ENCODE assay signal across 1 cellular context in the genomic region with DNA sequence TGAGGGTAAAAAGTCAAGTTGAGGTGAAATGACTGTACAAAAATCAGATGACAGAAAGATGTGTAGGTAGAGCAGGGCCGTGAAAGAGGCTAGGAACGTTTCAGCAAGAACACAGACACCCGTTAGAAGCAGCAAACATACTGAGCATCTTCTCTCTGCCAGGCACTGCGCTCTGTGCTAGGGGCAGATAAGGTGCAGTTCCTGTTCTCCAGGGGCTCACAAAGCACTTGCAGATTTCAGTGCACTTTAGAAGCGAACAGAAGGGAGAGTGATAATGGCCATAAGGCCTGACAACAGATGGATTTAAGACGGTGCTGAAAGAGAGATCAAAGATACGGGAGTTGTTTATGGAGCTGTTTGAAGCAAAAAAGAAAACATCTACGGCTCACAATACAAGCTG.
A peak's percentile ranks its signal among the peaks of the same experiment; 100 is the strongest.
TF ChIP-seq lines count a peak whose summit lies in the region.

No MANE protein-coding gene starts in this region.

TF ChIP-seq in K562, 482 proteins besides CTCF, POLR2A, EP300 and RAD21 (continued from another document and continues in another):
- TF ChIP-seq HMBOX1 (IDR thresholded peaks at IDR 0.05) (no peak), MLX (CRISPR knock-in tag; conservative IDR thresholded peaks at IDR 0.05) (no peak), TAF7 (tag; IDR thresholded peaks at IDR 0.05) (no peak), SPI1 (IDR thresholded peaks at IDR 0.05; ENCODE audit: borderline replicate concordance, low read depth, low read length) (peak; percentile 76; the same call in 1 of the 2 replicates), KDM2B (CRISPR knock-in tag; IDR thresholded peaks at IDR 0.05) (no peak), KDM1A (IDR thresholded peaks at IDR 0.05) (peak in 1 of 2 experiments; percentile 50; a peak in 1 of 4 replicates), RUNX1 (IDR thresholded peaks at IDR 0.05; ENCODE audit: low read depth) (no peak), ZBTB9 (CRISPR knock-in tag; IDR thresholded peaks at IDR 0.05) (no peak), GATA2 (CRISPR knock-in tag; IDR thresholded peaks at IDR 0.05) (peak; percentile 45; the same call in 1 of the 2 replicates), SNRNP70 (optimal IDR thresholded peaks at IDR 0.05; ENCODE audit: low read depth, low read length) (no peak), ATF4 (CRISPR knock-in tag; IDR thresholded peaks at IDR 0.05) (0 out of 2 replicates have a peak, but pooled peaks have one; percentile 47), FOXM1 (IDR thresholded peaks at IDR 0.05; ENCODE audit: low read depth) (0 out of 2 replicates have a peak, but pooled peaks have one; percentile 18), FOXM1 (CRISPR knock-in tag; IDR thresholded peaks at IDR 0.05; ENCODE audit: low read depth) (no peak), STAT5B (CRISPR knock-in tag; IDR thresholded peaks at IDR 0.05) (no peak), ZC3H4 (CRISPR knock-in tag; IDR thresholded peaks at IDR 0.05; ENCODE audit: borderline replicate concordance) (no peak), HDAC6 (IDR thresholded peaks at IDR 0.05; ENCODE audit: low read depth, low read length) (no peak), KAT7 (CRISPR knock-in tag; IDR thresholded peaks at IDR 0.05; ENCODE audit: borderline replicate concordance) (no peak), TEAD4 (IDR thresholded peaks at IDR 0.05; ENCODE audit: low read length) (peak; percentile 89), TEAD4 (CRISPR knock-in tag; IDR thresholded peaks at IDR 0.05; ENCODE audit: borderline replicate concordance) (no peak), ZNF239 (CRISPR knock-in tag; IDR thresholded peaks at IDR 0.05) (peak; percentile 14; the same call in 1 of the 2 replicates), GATAD2A (IDR thresholded peaks at IDR 0.05) (no peak), RNF2 (IDR thresholded peaks at IDR 0.05) (no peak), CHD1 (IDR thresholded peaks at IDR 0.05; ENCODE audit: low read length) (no peak), CREM (IDR thresholded peaks at IDR 0.05; ENCODE audit: low read depth) (no peak), HIVEP1 (CRISPR knock-in tag; IDR thresholded peaks at IDR 0.05) (no peak), DPF2 (IDR thresholded peaks at IDR 0.05) (peak; percentile 74), ZNF12 (CRISPR knock-in tag; IDR thresholded peaks at IDR 0.05) (no peak), MECOM (CRISPR knock-in tag; IDR thresholded peaks at IDR 0.05) (no peak), ZNF639 (CRISPR knock-in tag; conservative IDR thresholded peaks at IDR 0.05 in 1 of 2, IDR thresholded peaks at IDR 0.05 in 1 of 2) (no peak), ZBTB12 (CRISPR knock-in tag; IDR thresholded peaks at IDR 0.05) (no peak)
- TF ChIP-seq, protein P1, sequence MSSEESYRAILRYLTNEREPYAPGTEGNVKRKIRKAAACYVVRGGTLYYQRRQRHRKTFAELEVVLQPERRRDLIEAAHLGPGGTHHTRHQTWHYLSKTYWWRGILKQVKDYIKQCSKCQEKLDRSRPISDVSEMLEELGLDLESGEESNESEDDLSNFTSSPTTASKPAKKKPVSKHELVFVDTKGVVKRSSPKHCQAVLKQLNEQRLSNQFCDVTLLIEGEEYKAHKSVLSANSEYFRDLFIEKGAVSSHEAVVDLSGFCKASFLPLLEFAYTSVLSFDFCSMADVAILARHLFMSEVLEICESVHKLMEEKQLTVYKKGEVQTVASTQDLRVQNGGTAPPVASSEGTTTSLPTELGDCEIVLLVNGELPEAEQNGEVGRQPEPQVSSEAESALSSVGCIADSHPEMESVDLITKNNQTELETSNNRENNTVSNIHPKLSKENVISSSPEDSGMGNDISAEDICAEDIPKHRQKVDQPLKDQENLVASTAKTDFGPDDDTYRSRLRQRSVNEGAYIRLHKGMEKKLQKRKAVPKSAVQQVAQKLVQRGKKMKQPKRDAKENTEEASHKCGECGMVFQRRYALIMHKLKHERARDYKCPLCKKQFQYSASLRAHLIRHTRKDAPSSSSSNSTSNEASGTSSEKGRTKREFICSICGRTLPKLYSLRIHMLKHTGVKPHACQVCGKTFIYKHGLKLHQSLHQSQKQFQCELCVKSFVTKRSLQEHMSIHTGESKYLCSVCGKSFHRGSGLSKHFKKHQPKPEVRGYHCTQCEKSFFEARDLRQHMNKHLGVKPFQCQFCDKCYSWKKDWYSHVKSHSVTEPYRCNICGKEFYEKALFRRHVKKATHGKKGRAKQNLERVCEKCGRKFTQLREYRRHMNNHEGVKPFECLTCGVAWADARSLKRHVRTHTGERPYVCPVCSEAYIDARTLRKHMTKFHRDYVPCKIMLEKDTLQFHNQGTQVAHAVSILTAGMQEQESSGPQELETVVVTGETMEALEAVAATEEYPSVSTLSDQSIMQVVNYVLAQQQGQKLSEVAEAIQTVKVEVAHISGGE (CRISPR knock-in tag; IDR thresholded peaks at IDR 0.05), result 0 out of 6 replicates have a peak, but pooled peaks of 1 of the 3 experiments have one; percentile 30
- TF ChIP-seq, protein P2, sequence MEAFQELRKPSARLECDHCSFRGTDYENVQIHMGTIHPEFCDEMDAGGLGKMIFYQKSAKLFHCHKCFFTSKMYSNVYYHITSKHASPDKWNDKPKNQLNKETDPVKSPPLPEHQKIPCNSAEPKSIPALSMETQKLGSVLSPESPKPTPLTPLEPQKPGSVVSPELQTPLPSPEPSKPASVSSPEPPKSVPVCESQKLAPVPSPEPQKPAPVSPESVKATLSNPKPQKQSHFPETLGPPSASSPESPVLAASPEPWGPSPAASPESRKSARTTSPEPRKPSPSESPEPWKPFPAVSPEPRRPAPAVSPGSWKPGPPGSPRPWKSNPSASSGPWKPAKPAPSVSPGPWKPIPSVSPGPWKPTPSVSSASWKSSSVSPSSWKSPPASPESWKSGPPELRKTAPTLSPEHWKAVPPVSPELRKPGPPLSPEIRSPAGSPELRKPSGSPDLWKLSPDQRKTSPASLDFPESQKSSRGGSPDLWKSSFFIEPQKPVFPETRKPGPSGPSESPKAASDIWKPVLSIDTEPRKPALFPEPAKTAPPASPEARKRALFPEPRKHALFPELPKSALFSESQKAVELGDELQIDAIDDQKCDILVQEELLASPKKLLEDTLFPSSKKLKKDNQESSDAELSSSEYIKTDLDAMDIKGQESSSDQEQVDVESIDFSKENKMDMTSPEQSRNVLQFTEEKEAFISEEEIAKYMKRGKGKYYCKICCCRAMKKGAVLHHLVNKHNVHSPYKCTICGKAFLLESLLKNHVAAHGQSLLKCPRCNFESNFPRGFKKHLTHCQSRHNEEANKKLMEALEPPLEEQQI (IDR thresholded peaks at IDR 0.05), result no peak
- TF ChIP-seq, protein P3, sequence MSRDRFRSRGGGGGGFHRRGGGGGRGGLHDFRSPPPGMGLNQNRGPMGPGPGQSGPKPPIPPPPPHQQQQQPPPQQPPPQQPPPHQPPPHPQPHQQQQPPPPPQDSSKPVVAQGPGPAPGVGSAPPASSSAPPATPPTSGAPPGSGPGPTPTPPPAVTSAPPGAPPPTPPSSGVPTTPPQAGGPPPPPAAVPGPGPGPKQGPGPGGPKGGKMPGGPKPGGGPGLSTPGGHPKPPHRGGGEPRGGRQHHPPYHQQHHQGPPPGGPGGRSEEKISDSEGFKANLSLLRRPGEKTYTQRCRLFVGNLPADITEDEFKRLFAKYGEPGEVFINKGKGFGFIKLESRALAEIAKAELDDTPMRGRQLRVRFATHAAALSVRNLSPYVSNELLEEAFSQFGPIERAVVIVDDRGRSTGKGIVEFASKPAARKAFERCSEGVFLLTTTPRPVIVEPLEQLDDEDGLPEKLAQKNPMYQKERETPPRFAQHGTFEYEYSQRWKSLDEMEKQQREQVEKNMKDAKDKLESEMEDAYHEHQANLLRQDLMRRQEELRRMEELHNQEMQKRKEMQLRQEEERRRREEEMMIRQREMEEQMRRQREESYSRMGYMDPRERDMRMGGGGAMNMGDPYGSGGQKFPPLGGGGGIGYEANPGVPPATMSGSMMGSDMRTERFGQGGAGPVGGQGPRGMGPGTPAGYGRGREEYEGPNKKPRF (IDR thresholded peaks at IDR 0.05; ENCODE audit: low read depth, low read length), result no peak
- TF ChIP-seq, protein P4, sequence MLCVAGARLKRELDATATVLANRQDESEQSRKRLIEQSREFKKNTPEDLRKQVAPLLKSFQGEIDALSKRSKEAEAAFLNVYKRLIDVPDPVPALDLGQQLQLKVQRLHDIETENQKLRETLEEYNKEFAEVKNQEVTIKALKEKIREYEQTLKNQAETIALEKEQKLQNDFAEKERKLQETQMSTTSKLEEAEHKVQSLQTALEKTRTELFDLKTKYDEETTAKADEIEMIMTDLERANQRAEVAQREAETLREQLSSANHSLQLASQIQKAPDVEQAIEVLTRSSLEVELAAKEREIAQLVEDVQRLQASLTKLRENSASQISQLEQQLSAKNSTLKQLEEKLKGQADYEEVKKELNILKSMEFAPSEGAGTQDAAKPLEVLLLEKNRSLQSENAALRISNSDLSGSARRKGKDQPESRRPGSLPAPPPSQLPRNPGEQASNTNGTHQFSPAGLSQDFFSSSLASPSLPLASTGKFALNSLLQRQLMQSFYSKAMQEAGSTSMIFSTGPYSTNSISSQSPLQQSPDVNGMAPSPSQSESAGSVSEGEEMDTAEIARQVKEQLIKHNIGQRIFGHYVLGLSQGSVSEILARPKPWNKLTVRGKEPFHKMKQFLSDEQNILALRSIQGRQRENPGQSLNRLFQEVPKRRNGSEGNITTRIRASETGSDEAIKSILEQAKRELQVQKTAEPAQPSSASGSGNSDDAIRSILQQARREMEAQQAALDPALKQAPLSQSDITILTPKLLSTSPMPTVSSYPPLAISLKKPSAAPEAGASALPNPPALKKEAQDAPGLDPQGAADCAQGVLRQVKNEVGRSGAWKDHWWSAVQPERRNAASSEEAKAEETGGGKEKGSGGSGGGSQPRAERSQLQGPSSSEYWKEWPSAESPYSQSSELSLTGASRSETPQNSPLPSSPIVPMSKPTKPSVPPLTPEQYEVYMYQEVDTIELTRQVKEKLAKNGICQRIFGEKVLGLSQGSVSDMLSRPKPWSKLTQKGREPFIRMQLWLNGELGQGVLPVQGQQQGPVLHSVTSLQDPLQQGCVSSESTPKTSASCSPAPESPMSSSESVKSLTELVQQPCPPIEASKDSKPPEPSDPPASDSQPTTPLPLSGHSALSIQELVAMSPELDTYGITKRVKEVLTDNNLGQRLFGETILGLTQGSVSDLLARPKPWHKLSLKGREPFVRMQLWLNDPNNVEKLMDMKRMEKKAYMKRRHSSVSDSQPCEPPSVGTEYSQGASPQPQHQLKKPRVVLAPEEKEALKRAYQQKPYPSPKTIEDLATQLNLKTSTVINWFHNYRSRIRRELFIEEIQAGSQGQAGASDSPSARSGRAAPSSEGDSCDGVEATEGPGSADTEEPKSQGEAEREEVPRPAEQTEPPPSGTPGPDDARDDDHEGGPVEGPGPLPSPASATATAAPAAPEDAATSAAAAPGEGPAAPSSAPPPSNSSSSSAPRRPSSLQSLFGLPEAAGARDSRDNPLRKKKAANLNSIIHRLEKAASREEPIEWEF (CRISPR knock-in tag; IDR thresholded peaks at IDR 0.05), result no peak
